ENCODE assay signal across 12 cellular contexts in the genomic region with DNA sequence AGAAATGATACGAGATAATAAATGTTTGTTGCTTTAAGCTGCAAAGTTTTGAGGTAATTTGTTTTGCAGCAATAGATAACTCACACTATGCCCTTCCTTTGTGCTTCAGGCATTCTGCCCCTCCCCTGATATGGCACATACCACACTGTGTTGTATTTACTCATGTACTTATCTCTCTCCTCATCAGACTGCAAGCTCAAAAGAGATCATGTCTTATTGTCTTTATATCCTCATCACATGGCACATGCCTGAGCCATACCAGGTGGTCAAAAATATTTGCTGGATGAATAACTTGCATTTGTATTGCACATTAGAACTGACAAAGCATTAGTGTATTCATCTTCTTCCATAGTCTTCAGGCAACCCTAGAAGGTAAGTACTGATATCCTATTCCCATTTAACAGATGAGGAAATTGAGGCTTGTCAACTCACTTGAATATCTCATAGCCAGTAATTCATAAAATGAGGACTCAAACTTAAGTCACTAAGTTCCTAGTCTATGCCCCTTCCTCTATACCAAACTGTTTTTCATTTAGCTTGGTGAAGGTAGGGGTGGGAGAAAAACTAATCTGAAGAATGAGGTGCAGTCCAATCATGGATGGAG.
DNase-seq lines count a peak whose midpoint lies in the region; ATAC-seq, FAIRE-seq and TF ChIP-seq lines count a peak whose summit lies in the region.
"Had no signal": no experiment of that assay in that cellular context is flagged by ENCODE, and none has a peak within 500 bp of the region (broad histone marks: within the 10 kb centered on the region; RNA-seq: fewer than 3 reads in every experiment).

No MANE protein-coding gene starts in this region.

- no peak for TF ChIP-seq POLR2A in HepG2 (IDR thresholded peaks at IDR 0.05; ENCODE audit: insufficient read depth in 1 of 2, low read depth in 2 of 2, low read length in 2 of 2)
- TF ChIP-seq POLR2A in right lobe of liver (IDR thresholded peaks at IDR 0.05): no peak
- TF ChIP-seq POLR2A in erythroblast (IDR thresholded peaks at IDR 0.05; ENCODE audit: low read length): no peak

- H2AFZ ChIP-seq in HepG2 (ENCODE audit: low read length): no peak overlapping the region
- 0 out of 2 replicates have a peak overlapping the region, but pooled peaks have one; percentile 54 for H2AFZ ChIP-seq in OCI-LY3 (ENCODE audit: low read depth, low read length)

- no peaks in the 10 kb centered on the region for H3K36me3 ChIP-seq in HepG2 (replicated peaks in 1 of 2; ENCODE audit: control insufficient read depth in 1 of 2, insufficient read depth in 2 of 2, low read length in 2 of 2)
- H3K36me3 ChIP-seq in right lobe of liver: no peaks in the 10 kb centered on the region
- no peaks in the 10 kb centered on the region for H3K36me3 ChIP-seq in OCI-LY3 (replicated peaks; ENCODE audit: low read depth, low read length)

- H3K27me3 ChIP-seq in HepG2 (ENCODE audit: control insufficient read depth in 1 of 2, insufficient read depth in 2 of 2, low read length in 2 of 2): no peaks in the 10 kb centered on the region
- no peaks in the 10 kb centered on the region for H3K27me3 ChIP-seq in right lobe of liver
- H3K27me3 ChIP-seq in OCI-LY3 (ENCODE audit: low read depth, low read length): no peaks in the 10 kb centered on the region

- H3K4me1 ChIP-seq in HepG2 (ENCODE audit: insufficient read depth, low read length): peaks cover 31% of the 10 kb centered on the region
- H3K4me1 ChIP-seq in right lobe of liver: peaks cover 0 to 16% (median 0%) of the 10 kb centered on the region in 4 donors
- H3K4me1 ChIP-seq in OCI-LY3 (ENCODE audit: low read length): peaks cover 50% of the 10 kb centered on the region

- H3K27ac Mint-ChIP-seq in activated CD8-positive, alpha-beta memory T cell treated with anti-CD3 and anti-CD28 coated beads, Interleukin-2, amount 10 ng/mL, durations not matched to agents 7 days and 5 days: no peak overlapping the region
- H3K27ac Mint-ChIP-seq: activated naive CD8-positive, alpha-beta T cell treated with anti-CD3 and anti-CD28 coated beads, Interleukin-2, amount 50 U/mL, for 24 hours had no signal

- CTCF ChIA-PET in HepG2 (lab: Yijun Ruan, JAX; ENCODE audit: low intra/inter-chr PET ratio, low total read pairs): no interaction called here
- CTCF ChIA-PET in activated CD8-positive, alpha-beta memory T cell treated with anti-CD3 and anti-CD28 coated beads, Interleukin-2, amount 10 ng/mL, durations not matched to agents 7 days and 5 days (lab: Charles Lee): interaction anchor here (1.3 to 1.5 kb wide), 2 partner anchors 10 to 15 kb away, joined by 3 to 4 read pairs; no protein-coding TSS in a partner anchor

- H3K4me2 ChIP-seq in HepG2 (ENCODE audit: low read depth, low read length) (no peak overlapping the region), OCI-LY3 (ENCODE audit: low read length) (peak overlapping the region; percentile 30)

- TF ChIP-seq CTCF in HepG2 (CRISPR knock-in tag; IDR thresholded peaks at IDR 0.05) (no peak), right lobe of liver (IDR thresholded peaks at IDR 0.05) (no peak), OCI-LY3 (IDR thresholded peaks at IDR 0.05; ENCODE audit: low read depth, low read length) (no peak)

- BruUV-seq in HepG2 (replicated peaks; lab: Mats Ljungman, UMichigan): no TSS peak

- H3K36me3 Mint-ChIP-seq in activated CD8-positive, alpha-beta memory T cell treated with anti-CD3 and anti-CD28 coated beads, Interleukin-2, amount 10 ng/mL, durations not matched to agents 7 days and 5 days: peaks cover 2% of the 10 kb centered on the region

- in situ Hi-C loops in HepG2 (cut with HindIII; ENCODE audit: extremely low pct_ligation_motif_present, low pct_unique_long_range_greater_than_20kb): no loop called here

- no peaks in the 10 kb centered on the region for H3K9me3 Mint-ChIP-seq in activated CD8-positive, alpha-beta memory T cell treated with anti-CD3 and anti-CD28 coated beads, Interleukin-2, amount 10 ng/mL, durations not matched to agents 7 days and 5 days (ENCODE audit: low read depth)
- H3K9me3 Mint-ChIP-seq: activated naive CD8-positive, alpha-beta T cell treated with anti-CD3 and anti-CD28 coated beads, Interleukin-2, amount 50 U/mL, for 24 hours had no signal

- TF ChIP-seq RAD21 in HepG2 (CRISPR knock-in tag; IDR thresholded peaks at IDR 0.05): no peak

- POLR2A ChIA-PET in HepG2 (lab: Yijun Ruan, JAX): no interaction called here

- H3K27me3 Mint-ChIP-seq in activated CD8-positive, alpha-beta memory T cell treated with anti-CD3 and anti-CD28 coated beads, Interleukin-2, amount 10 ng/mL, durations not matched to agents 7 days and 5 days: no peaks in the 10 kb centered on the region

- TF ChIP-seq EP300 in HepG2 (IDR thresholded peaks at IDR 0.05; ENCODE audit: low read depth in 2 of 2, low read length in 2 of 2) (no peak), HepG2 (CRISPR knock-in tag; IDR thresholded peaks at IDR 0.05; ENCODE audit: borderline replicate concordance) (no peak)

- intact Hi-C loops in HepG2 (cut with micrococcal nuclease; ENCODE audit: unreplicated experiment): no loop called here
- intact Hi-C loops in right lobe of liver (cut with DNase I): no loop called here

- H3K9me3 ChIP-seq in HepG2 (ENCODE audit: low read length): no peaks in the 10 kb centered on the region
- H3K9me3 ChIP-seq in right lobe of liver: no peaks in the 10 kb centered on the region
- no peaks in the 10 kb centered on the region for H3K9me3 ChIP-seq in OCI-LY3 (ENCODE audit: insufficient read depth, low read length)

- no peak overlapping the region for H3K9ac ChIP-seq in HepG2 (ENCODE audit: insufficient read depth, low read depth, low read length)
- peak overlapping the region; percentile 10; the same call in 1 of the 2 replicates for H3K9ac ChIP-seq in OCI-LY3 (ENCODE audit: low read length)

- H3K79me2 ChIP-seq in HepG2 (ENCODE audit: insufficient read depth, low read length): no peaks in the 10 kb centered on the region
- H3K79me2 ChIP-seq in OCI-LY3 (ENCODE audit: low read length): no peaks in the 10 kb centered on the region

- H3K27ac ChIP-seq in HepG2 (ENCODE audit: extremely low read length, insufficient read depth, low read length): no peak overlapping the region
- H3K27ac ChIP-seq in right lobe of liver: no peak overlapping the region
- peak overlapping the region; percentile 77 for H3K27ac ChIP-seq in OCI-LY3 (ENCODE audit: low read length)

- ATAC-seq in HepG2: peak; percentile 81
- ATAC-seq in right lobe of liver: no peak
- ATAC-seq in activated CD8-positive, alpha-beta memory T cell treated with anti-CD3 and anti-CD28 coated beads, Interleukin-2, amount 10 ng/mL, durations not matched to agents 7 days and 5 days: no peak
- ATAC-seq in GM18519 (IDR thresholded peaks at IDR 0.05; ENCODE audit: low FRiP score, unreplicated experiment): no peak
- ATAC-seq: activated naive CD8-positive, alpha-beta T cell treated with anti-CD3 and anti-CD28 coated beads, Interleukin-2, amount 50 U/mL, for 24 hours had no signal

- H3K4me3 ChIP-seq in HepG2 (replicated peaks in 1 of 3; ENCODE audit: insufficient read depth in 1 of 3, low read depth in 2 of 3, low read length in 3 of 3): no peak overlapping the region
- no peak overlapping the region for H3K4me3 ChIP-seq in right lobe of liver
- no peak overlapping the region for H3K4me3 ChIP-seq in OCI-LY3 (ENCODE audit: low read length)

- FAIRE-seq in HepG2 (lab: Jason Lieb, UNC) (no peak), urothelium cell line (lab: Jason Lieb, UNC) (peak; percentile 20)

- peaks cover 29% of the 10 kb centered on the region for H3K4me1 Mint-ChIP-seq in activated CD8-positive, alpha-beta memory T cell treated with anti-CD3 and anti-CD28 coated beads, Interleukin-2, amount 10 ng/mL, durations not matched to agents 7 days and 5 days

- WGBS in HepG2 (ENCODE audit: low lambda C conversion rate): 0% methylated on average over 1 of the region's 1 CpG
- 67% methylated on average over 1 of the region's 1 CpG for WGBS in right lobe of liver (ENCODE audit: insufficient coverage, low coverage, low lambda C conversion rate, missing lambda C conversion rate)

- DNase-seq in HepG2 (ENCODE audit: low spot score) (peak; percentile 76), right lobe of liver (no peak), erythroblast (lab: John Stamatoyannopoulos, UW) (peak; percentile 49 to 77), urothelium cell line (ENCODE audit: low spot score) (peak; percentile 19), NCI-H1092 (lab: John Stamatoyannopoulos, UW) (no peak)
- DNase-seq in activated CD8-positive, alpha-beta memory T cell treated with anti-CD3 and anti-CD28 coated beads, Interleukin-2, amount 10 ng/mL, durations not matched to agents 7 days and 5 days: no peak
- DNase-seq: activated naive CD8-positive, alpha-beta T cell treated with anti-CD3 and anti-CD28 coated beads, Interleukin-2, amount 50 U/mL, for 24 hours; effector CD8-positive, alpha-beta T cell; mesenchymal stem cell; T-helper 9 cell had no signal

- H3K4me3 Mint-ChIP-seq in activated CD8-positive, alpha-beta memory T cell treated with anti-CD3 and anti-CD28 coated beads, Interleukin-2, amount 10 ng/mL, durations not matched to agents 7 days and 5 days: no peak overlapping the region
- H3K4me3 Mint-ChIP-seq: activated naive CD8-positive, alpha-beta T cell treated with anti-CD3 and anti-CD28 coated beads, Interleukin-2, amount 50 U/mL, for 24 hours had no signal

- H4K20me1 ChIP-seq in HepG2 (ENCODE audit: insufficient read depth, low read length) (no peaks in the 10 kb centered on the region), OCI-LY3 (ENCODE audit: insufficient read depth, low read length) (no peaks in the 10 kb centered on the region)

TF ChIP-seq in HepG2, 621 proteins besides CTCF, POLR2A, EP300 and RAD21 (continues in another document):
- TF ChIP-seq, protein P1, sequence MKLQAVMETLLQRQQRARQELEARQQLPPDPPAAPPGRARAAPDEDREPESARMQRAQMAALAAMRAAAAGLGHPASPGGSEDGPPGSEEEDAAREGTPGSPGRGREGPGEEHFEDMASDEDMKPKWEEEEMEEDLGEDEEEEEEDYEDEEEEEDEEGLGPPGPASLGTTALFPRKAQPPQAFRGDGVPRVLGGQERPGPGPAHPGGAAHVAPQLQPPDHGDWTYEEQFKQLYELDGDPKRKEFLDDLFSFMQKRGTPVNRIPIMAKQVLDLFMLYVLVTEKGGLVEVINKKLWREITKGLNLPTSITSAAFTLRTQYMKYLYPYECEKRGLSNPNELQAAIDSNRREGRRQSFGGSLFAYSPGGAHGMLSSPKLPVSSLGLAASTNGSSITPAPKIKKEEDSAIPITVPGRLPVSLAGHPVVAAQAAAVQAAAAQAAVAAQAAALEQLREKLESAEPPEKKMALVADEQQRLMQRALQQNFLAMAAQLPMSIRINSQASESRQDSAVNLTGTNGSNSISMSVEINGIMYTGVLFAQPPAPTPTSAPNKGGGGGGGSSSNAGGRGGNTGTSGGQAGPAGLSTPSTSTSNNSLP (IDR thresholded peaks at IDR 0.05; ENCODE audit: low read depth, low read length): peak; percentile 51; the same call in 1 of the 2 replicates
- peak; percentile 38; the same call in 1 of the 2 replicates for TF ChIP-seq SP5 (CRISPR knock-in tag; IDR thresholded peaks at IDR 0.05; ENCODE audit: borderline replicate concordance, low read depth)
- peak; percentile 79; the same call in 1 of the 2 replicates for TF ChIP-seq SOX5 (CRISPR knock-in tag; IDR thresholded peaks at IDR 0.05; ENCODE audit: borderline replicate concordance)
- no peak for TF ChIP-seq KAT2B (IDR thresholded peaks at IDR 0.05; ENCODE audit: borderline replicate concordance, low read depth, low read length)

Comparison
In these comparisons a context has a peak if more than half of its experiments do, and no peak if none do; other contexts are left out.
1. DNase-seq: peak in HepG2 (single experiment), erythroblast (2 of 2) and urothelium cell line (single experiment); none in right lobe of liver (0 of 3), activated CD8-positive, alpha-beta memory T cell treated with anti-CD3 and anti-CD28 coated beads, Interleukin-2, amount 10 ng/mL, durations not matched to agents 7 days and 5 days (single experiment) and NCI-H1092 (single experiment).